In genomic region chr1:44777969-44778635, GRCh38 we compare ENCODE assay signal across 10 cellular contexts. TPM values are rescaled to one million over a fixed set of nuclear protein-coding genes. Genes with fewer than 3 reads are reported as not detected.
DNase-seq lines count a peak whose midpoint lies in the region; ATAC-seq and TF ChIP-seq lines count a peak whose summit lies in the region.
"Had no signal": no experiment of that assay in that cellular context is flagged by ENCODE, and none has a peak within 500 bp of the region (broad histone marks: within the 10 kb centered on the region; RNA-seq: fewer than 3 reads in every experiment).

No MANE protein-coding gene starts in this region.

- no peak for DNase-seq in stimulated activated naive CD8-positive, alpha-beta T cell treated with anti-CD3 and anti-CD28 coated beads, Interleukin-15, Interleukin-2, amounts not matched to agents 100 U/mL and 50 U/mL, for 24 hours
- DNase-seq in T-cell (no peak), esophagus squamous epithelium (lab: John Stamatoyannopoulos, UW) (no peak), upper lobe of left lung (no peak), ovary (no peak)
- DNase-seq: EL had no signal

- H3K27me3 ChIP-seq in esophagus squamous epithelium (no peaks in the 10 kb centered on the region), upper lobe of left lung (no peaks in the 10 kb centered on the region), ovary (no peaks in the 10 kb centered on the region)

- H3K4me3 ChIP-seq in esophagus squamous epithelium (peak overlapping the region in 1 of 4 donors; percentile 80), upper lobe of left lung (peak overlapping the region in 1 of 4 donors; percentile 91), ovary (no peak overlapping the region)

- ATAC-seq in stimulated activated naive CD8-positive, alpha-beta T cell treated with anti-CD3 and anti-CD28 coated beads, Interleukin-15, Interleukin-2, amounts not matched to agents 100 U/mL and 50 U/mL, for 24 hours = no peak
- ATAC-seq in T-cell (replicated peaks in 1 of 4) (no peak), HG02938 (IDR thresholded peaks at IDR 0.05; ENCODE audit: unreplicated experiment) (no peak), HG03280 (IDR thresholded peaks at IDR 0.05; ENCODE audit: unreplicated experiment) (no peak), upper lobe of left lung (ENCODE audit: low FRiP score in 2 of 2) (no peak)

- no peaks in the 10 kb centered on the region for H3K9me3 Mint-ChIP-seq in stimulated activated naive CD8-positive, alpha-beta T cell treated with anti-CD3 and anti-CD28 coated beads, Interleukin-15, Interleukin-2, amounts not matched to agents 100 ng/mL and 50 ng/mL, for 24 hours
- no peaks in the 10 kb centered on the region for H3K9me3 Mint-ChIP-seq in T-cell

- H3K27me3 Mint-ChIP-seq in stimulated activated naive CD8-positive, alpha-beta T cell treated with anti-CD3 and anti-CD28 coated beads, Interleukin-15, Interleukin-2, amounts not matched to agents 100 ng/mL and 50 ng/mL, for 24 hours = no peaks in the 10 kb centered on the region
- H3K27me3 Mint-ChIP-seq in T-cell = no peaks in the 10 kb centered on the region

- H3K4me1 ChIP-seq in esophagus squamous epithelium = peaks cover 17 to 47% (median 23%) of the 10 kb centered on the region in 3 donors
- H3K4me1 ChIP-seq in upper lobe of left lung = peaks cover 16 to 33% (median 24%) of the 10 kb centered on the region in 4 donors
- peaks cover 5% of the 10 kb centered on the region for H3K4me1 ChIP-seq in ovary (ENCODE audit: insufficient read depth)

- no peak for TF ChIP-seq POLR2A in esophagus squamous epithelium (IDR thresholded peaks at IDR 0.05)
- no peak for TF ChIP-seq POLR2A in upper lobe of left lung (IDR thresholded peaks at IDR 0.05)
- no peak for TF ChIP-seq POLR2A in ovary (IDR thresholded peaks at IDR 0.05)

- peaks cover 56% of the 10 kb centered on the region for H3K4me1 Mint-ChIP-seq in stimulated activated naive CD8-positive, alpha-beta T cell treated with anti-CD3 and anti-CD28 coated beads, Interleukin-15, Interleukin-2, amounts not matched to agents 100 ng/mL and 50 ng/mL, for 24 hours (ENCODE audit: low read depth)
- peaks cover 33 to 40% (median 37%) of the 10 kb centered on the region in 3 donors for H3K4me1 Mint-ChIP-seq in T-cell

- H3K36me3 ChIP-seq in esophagus squamous epithelium (peaks cover 10 to 59% (median 36%) of the 10 kb centered on the region in 3 donors), upper lobe of left lung (peaks cover 11 to 62% (median 45%) of the 10 kb centered on the region in 4 donors), ovary (no peaks in the 10 kb centered on the region)

- CTCF ChIA-PET in T-cell (lab: Charles Lee) = interaction anchor here in 1 of 2 donors (0.5 to 0.6 kb wide), 2 partner anchors 9 to 46 kb away, joined by 3 to 8 read pairs; no protein-coding TSS in a partner anchor

- H3K4me3 Mint-ChIP-seq in stimulated activated naive CD8-positive, alpha-beta T cell treated with anti-CD3 and anti-CD28 coated beads, Interleukin-15, Interleukin-2, amounts not matched to agents 100 ng/mL and 50 ng/mL, for 24 hours = peak overlapping the region; percentile 97
- H3K4me3 Mint-ChIP-seq in T-cell = peak overlapping the region; percentile 92 to 94 (median 93)

- H3K9me3 ChIP-seq in esophagus squamous epithelium = no peaks in the 10 kb centered on the region
- no peaks in the 10 kb centered on the region for H3K9me3 ChIP-seq in upper lobe of left lung
- H3K9me3 ChIP-seq in ovary = no peaks in the 10 kb centered on the region

- TF ChIP-seq EP300 in upper lobe of left lung (IDR thresholded peaks at IDR 0.05) = no peak
- TF ChIP-seq EP300 in ovary (IDR thresholded peaks at IDR 0.05) = no peak

- intact Hi-C loops in esophagus squamous epithelium (cut with DNase I) (loop anchor here (5.0 kb wide), 1 partner anchor 46 kb away; the partner anchor contains the start of gene RNU5D-1), ovary (cut with DNase I) (no loop called here)

- H3K36me3 Mint-ChIP-seq in stimulated activated naive CD8-positive, alpha-beta T cell treated with anti-CD3 and anti-CD28 coated beads, Interleukin-15, Interleukin-2, amounts not matched to agents 100 ng/mL and 50 ng/mL, for 24 hours (ENCODE audit: low read depth) = peaks cover 75% of the 10 kb centered on the region
- peaks cover 35% of the 10 kb centered on the region for H3K36me3 Mint-ChIP-seq in T-cell

- WGBS in esophagus squamous epithelium, 2 donors = 62 to 72% methylated on average over 13 of the region's 13 CpGs
- 70 to 72% methylated on average over 13 of the region's 13 CpGs for WGBS in upper lobe of left lung, 2 donors
- 55 to 59% (median 57%) methylated on average over 13 of the region's 13 CpGs for WGBS in ovary, 3 donors

- H3K27ac Mint-ChIP-seq in stimulated activated naive CD8-positive, alpha-beta T cell treated with anti-CD3 and anti-CD28 coated beads, Interleukin-15, Interleukin-2, amounts not matched to agents 100 ng/mL and 50 ng/mL, for 24 hours = peak overlapping the region; percentile 98
- H3K27ac Mint-ChIP-seq in T-cell = peak overlapping the region; percentile 93 to 94

- no peak for TF ChIP-seq CTCF in esophagus squamous epithelium (IDR thresholded peaks at IDR 0.05)
- TF ChIP-seq CTCF in upper lobe of left lung (IDR thresholded peaks at IDR 0.05) = no peak
- no peak for TF ChIP-seq CTCF in ovary (IDR thresholded peaks at IDR 0.05)

- H3K27ac ChIP-seq in esophagus squamous epithelium = peak overlapping the region in 3 of 4 donors; percentile 92 to 100 (median 97)
- no peak overlapping the region for H3K27ac ChIP-seq in upper lobe of left lung
- no peak overlapping the region for H3K27ac ChIP-seq in ovary

- POLR2A ChIA-PET in T-cell (lab: Charles Lee) = interaction anchor here in 1 of 2 donors (0.6 kb wide), 1 partner anchor 39 kb away, joined by 3 read pairs; no protein-coding TSS in a partner anchor

RNA-seq across cellular contexts. Expression of gene RPS8, which starts 2.8 kb away (rescaled TPM):
- total RNA-seq in T-cell = 1,000 to 10,000 TPM; 2,713 to 2,895 (median 2,873) TPM
- 1,000 to 10,000 TPM; 1,915 to 3,855 (median 2,689) TPM for total RNA-seq in esophagus squamous epithelium
- total RNA-seq in upper lobe of left lung = 1,000 to 10,000 TPM in 4 of 6 donors, 100 to 1,000 TPM in 2; 507 to 1,439 (median 1,183) TPM
- total RNA-seq in ovary = over 10,000 TPM in 1 of 7 donors, 1,000 to 10,000 TPM in 6; 5,023 to 10,301 (median 5,328) TPM
- 1,000 to 10,000 TPM; 3,305 to 7,199 TPM for polyA plus RNA-seq in ovary

RNA-seq across cellular contexts. Expression of gene BEST4, which starts 9.9 kb away (rescaled TPM):
- total RNA-seq in T-cell = 1 to 10 TPM in 4 of 5 donors, under 1 TPM in 1; 0.75 to 2.4 (median 1.6) TPM
- total RNA-seq in esophagus squamous epithelium = under 1 TPM in 1 of 4 donors, not detected in 3; 0.26 TPM
- total RNA-seq in upper lobe of left lung = 1 to 10 TPM in 3 of 6 donors, under 1 TPM in 3; 0.30 to 9.1 (median 0.81) TPM
- total RNA-seq in ovary = 1 to 10 TPM in 3 of 7 donors, under 1 TPM in 4; 0.50 to 1.7 (median 0.67) TPM
- under 1 TPM; 0.25 to 0.29 TPM for polyA plus RNA-seq in ovary
- total RNA-seq: NCI-H460 had no signal

RNA-seq across cellular contexts. Expression of gene PLK3, which starts 22.1 kb away (rescaled TPM):
- total RNA-seq in T-cell (100 to 1,000 TPM; 124 to 453 (median 136) TPM), esophagus squamous epithelium (10 to 100 TPM; 10.3 to 36.2 (median 30.7) TPM), upper lobe of left lung (10 to 100 TPM; 24.9 to 72.4 (median 49.6) TPM), ovary (10 to 100 TPM; 12.3 to 68.6 (median 25.2) TPM)
- polyA plus RNA-seq in ovary = 1 to 10 TPM; 4.2 to 9.7 TPM

RNA-seq across cellular contexts. Expression of gene DYNLT4, which starts 29.0 kb away (rescaled TPM):
- total RNA-seq in T-cell = 1 to 10 TPM in 2 of 5 donors, under 1 TPM in 2, not detected in 1; 0.36 to 4.3 (median 2.3) TPM
- not detected for total RNA-seq in esophagus squamous epithelium
- total RNA-seq in upper lobe of left lung = 10 to 100 TPM in 4 of 6 donors, 1 to 10 TPM in 2; 1.2 to 38.8 (median 10.9) TPM
- total RNA-seq in ovary = 10 to 100 TPM in 1 of 7 donors, 1 to 10 TPM in 2, under 1 TPM in 4; 0.35 to 23.7 (median 0.84) TPM
- polyA plus RNA-seq in ovary = under 1 TPM in 1 of 2 donors, not detected in 1; 0.22 TPM

RNA-seq across cellular contexts. Expression of gene BTBD19, which starts 30.2 kb away (rescaled TPM):
- total RNA-seq in T-cell (10 to 100 TPM; 10.1 to 56.7 (median 11.5) TPM), esophagus squamous epithelium (1 to 10 TPM in 3 of 4 donors, under 1 TPM in 1; 0.68 to 5.3 (median 4.1) TPM), upper lobe of left lung (10 to 100 TPM in 4 of 6 donors, 1 to 10 TPM in 2; 5.1 to 63.9 (median 17.8) TPM), ovary (10 to 100 TPM in 5 of 7 donors, 1 to 10 TPM in 2; 7.7 to 24.3 (median 19.4) TPM)
- polyA plus RNA-seq in ovary = 1 to 10 TPM; 7.1 to 8.5 TPM

Comparison
In these comparisons a context has a peak if more than half of its experiments do, and no peak if none do; other contexts are left out.
1. H3K27ac ChIP-seq: peak in esophagus squamous epithelium (3 of 4); none in upper lobe of left lung (0 of 4) and ovary (0 of 2).